Comparison of ENCODE assay signal across 8 cellular contexts in genomic region chr10:7471720-7472367, GRCh38.
DNase-seq lines count a peak whose midpoint lies in the region; ATAC-seq lines count a peak whose summit lies in the region.

No MANE protein-coding gene starts in this region.

- H3K4me3 Mint-ChIP-seq in activated CD4-positive, alpha-beta memory T cell treated with anti-CD3 and anti-CD28 coated beads for 36 hours = peak overlapping the region; percentile 61
- H3K4me3 Mint-ChIP-seq in stimulated activated naive CD8-positive, alpha-beta T cell treated with anti-CD3 and anti-CD28 coated beads, Interleukin-15, Interleukin-2, amounts not matched to agents 100 ng/mL and 50 ng/mL, for 24 hours = peak overlapping the region; percentile 75

- H3K36me3 Mint-ChIP-seq in activated CD4-positive, alpha-beta memory T cell treated with anti-CD3 and anti-CD28 coated beads for 36 hours = no peaks in the 10 kb centered on the region
- no peaks in the 10 kb centered on the region for H3K36me3 Mint-ChIP-seq in stimulated activated naive CD8-positive, alpha-beta T cell treated with anti-CD3 and anti-CD28 coated beads, Interleukin-15, Interleukin-2, amounts not matched to agents 100 ng/mL and 50 ng/mL, for 24 hours (ENCODE audit: low read depth)

- no peaks in the 10 kb centered on the region for H3K27me3 Mint-ChIP-seq in activated CD4-positive, alpha-beta memory T cell treated with anti-CD3 and anti-CD28 coated beads for 36 hours
- H3K27me3 Mint-ChIP-seq in stimulated activated naive CD8-positive, alpha-beta T cell treated with anti-CD3 and anti-CD28 coated beads, Interleukin-15, Interleukin-2, amounts not matched to agents 100 ng/mL and 50 ng/mL, for 24 hours = no peaks in the 10 kb centered on the region

- no peaks in the 10 kb centered on the region for H3K9me3 Mint-ChIP-seq in activated CD4-positive, alpha-beta memory T cell treated with anti-CD3 and anti-CD28 coated beads for 36 hours
- no peaks in the 10 kb centered on the region for H3K9me3 Mint-ChIP-seq in stimulated activated naive CD8-positive, alpha-beta T cell treated with anti-CD3 and anti-CD28 coated beads, Interleukin-15, Interleukin-2, amounts not matched to agents 100 ng/mL and 50 ng/mL, for 24 hours

- DNase-seq in COR-L47 (lab: John Stamatoyannopoulos, UW) (peak; percentile 7), GM19238 (ENCODE audit: insufficient read length, low spot score) (peak; percentile 33), foreskin melanocyte (no peak), NCI-H524 treated with DMSO at 0.1 percent for 48 hours (lab: John Stamatoyannopoulos, UW) (no peak), GOT3 (lab: John Stamatoyannopoulos, UW) (no peak)
- no peak for DNase-seq in activated CD4-positive, alpha-beta memory T cell treated with anti-CD3 and anti-CD28 coated beads for 36 hours

- CTCF ChIA-PET in activated CD4-positive, alpha-beta memory T cell treated with anti-CD3 and anti-CD28 coated beads for 36 hours (lab: Charles Lee) = interaction anchor here (1.8 kb wide), 1 partner anchor 351 kb away, joined by 4 read pairs; no protein-coding TSS in a partner anchor

- intact Hi-C loops in activated CD4-positive, alpha-beta memory T cell treated with anti-CD3 and anti-CD28 coated beads for 36 hours (cut with micrococcal nuclease) = no loop called here

- POLR2A ChIA-PET in activated CD4-positive, alpha-beta memory T cell treated with anti-CD3 and anti-CD28 coated beads for 36 hours (lab: Charles Lee) = no interaction called here

- peak; percentile 83 for ATAC-seq in HG03097 (IDR thresholded peaks at IDR 0.05; ENCODE audit: low FRiP score, unreplicated experiment)

- peaks cover 17% of the 10 kb centered on the region for H3K4me1 Mint-ChIP-seq in activated CD4-positive, alpha-beta memory T cell treated with anti-CD3 and anti-CD28 coated beads for 36 hours (ENCODE audit: low read depth)
- H3K4me1 Mint-ChIP-seq in stimulated activated naive CD8-positive, alpha-beta T cell treated with anti-CD3 and anti-CD28 coated beads, Interleukin-15, Interleukin-2, amounts not matched to agents 100 ng/mL and 50 ng/mL, for 24 hours (ENCODE audit: low read depth) = peaks cover 33% of the 10 kb centered on the region

- H3K27ac Mint-ChIP-seq in activated CD4-positive, alpha-beta memory T cell treated with anti-CD3 and anti-CD28 coated beads for 36 hours = no peak overlapping the region
- H3K27ac Mint-ChIP-seq in stimulated activated naive CD8-positive, alpha-beta T cell treated with anti-CD3 and anti-CD28 coated beads, Interleukin-15, Interleukin-2, amounts not matched to agents 100 ng/mL and 50 ng/mL, for 24 hours = peak overlapping the region; percentile 75

Comparison
In these comparisons a context has a peak if more than half of its experiments do, and no peak if none do; other contexts are left out.
1. DNase-seq: peak in COR-L47 (single experiment) and GM19238 (single experiment); none in activated CD4-positive, alpha-beta memory T cell treated with anti-CD3 and anti-CD28 coated beads for 36 hours (single experiment), foreskin melanocyte (single experiment), NCI-H524 treated with DMSO at 0.1 percent for 48 hours (single experiment) and GOT3 (single experiment).